Comparison of ENCODE assay signal across 8 cellular contexts in the genomic region with DNA sequence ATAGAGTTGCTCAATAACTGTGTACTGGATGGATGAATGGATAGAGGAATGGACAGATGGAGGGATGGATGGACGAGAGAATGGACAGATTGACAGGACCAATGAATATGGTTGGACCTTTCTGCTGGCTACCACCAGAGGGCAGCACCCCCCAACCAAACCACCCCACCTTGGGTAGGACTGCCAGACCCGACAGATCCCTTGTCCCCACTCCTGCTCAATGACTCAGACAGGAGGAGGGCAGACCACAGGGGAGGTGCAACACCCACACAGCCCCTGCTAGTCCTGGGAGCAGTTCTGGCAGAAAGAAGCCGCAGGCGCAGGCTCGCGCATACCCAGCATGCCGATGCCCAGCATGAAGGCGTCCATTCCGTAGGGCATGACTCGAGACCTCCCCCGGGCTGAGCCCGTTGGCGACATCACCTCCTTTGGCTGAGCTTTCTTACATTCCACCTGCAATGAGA. TPM values are rescaled to one million over a fixed set of nuclear protein-coding genes. Genes with fewer than 3 reads are reported as not detected.
DNase-seq lines count a peak whose midpoint lies in the region; ATAC-seq and TF ChIP-seq lines count a peak whose summit lies in the region.

No MANE protein-coding gene starts in this region.

- peaks cover 26% of the 10 kb centered on the region for H3K27me3 Mint-ChIP-seq in activated T-helper 2 cell treated with anti-CD3 and anti-CD28 coated beads, Interferon-gamma antibody, Interleukin-2, Interleukin-4, amounts not matched to agents 10 μg/mL and 5 μg/mL and 100 μg/mL, durations not matched to agents 14 hours and 24 hours and 36 hours (ENCODE audit: low read depth)

- peaks cover 5% of the 10 kb centered on the region for H3K4me1 ChIP-seq in suprapubic skin

- no peak overlapping the region for H3K27ac ChIP-seq in suprapubic skin

- H3K4me3 Mint-ChIP-seq in activated T-helper 2 cell treated with anti-CD3 and anti-CD28 coated beads, Interferon-gamma antibody, Interleukin-2, Interleukin-4, amounts not matched to agents 10 μg/mL and 5 μg/mL and 100 μg/mL, durations not matched to agents 14 hours and 24 hours and 36 hours (ENCODE audit: low read depth) = no peak overlapping the region

- no peaks in the 10 kb centered on the region for H3K36me3 Mint-ChIP-seq in activated T-helper 2 cell treated with anti-CD3 and anti-CD28 coated beads, Interferon-gamma antibody, Interleukin-2, Interleukin-4, amounts not matched to agents 10 μg/mL and 5 μg/mL and 100 μg/mL, durations not matched to agents 14 hours and 24 hours and 36 hours (ENCODE audit: low read depth)

- H3K36me3 ChIP-seq in suprapubic skin = no peaks in the 10 kb centered on the region

- no peaks in the 10 kb centered on the region for H3K9me3 ChIP-seq in suprapubic skin

- ATAC-seq in omental fat pad (ENCODE audit: low FRiP score) (peak; percentile 92), HG03439 (IDR thresholded peaks at IDR 0.05; ENCODE audit: unreplicated experiment) (no peak)

- 33% methylated on average over 12 of the region's 13 CpGs for WGBS in suprapubic skin

- H3K4me1 Mint-ChIP-seq in activated T-helper 2 cell treated with anti-CD3 and anti-CD28 coated beads, Interferon-gamma antibody, Interleukin-2, Interleukin-4, amounts not matched to agents 10 μg/mL and 5 μg/mL and 100 μg/mL, durations not matched to agents 14 hours and 24 hours and 36 hours (ENCODE audit: low read depth) = peaks cover 3% of the 10 kb centered on the region

- TF ChIP-seq POLR2A in suprapubic skin (IDR thresholded peaks at IDR 0.05) = no peak

- H3K27me3 ChIP-seq in suprapubic skin = peaks cover 10% of the 10 kb centered on the region

- TF ChIP-seq CTCF in foreskin fibroblast (IDR thresholded peaks at IDR 0.05; ENCODE audit: low read depth, low read length) = peak; percentile 77
- TF ChIP-seq CTCF in omental fat pad (IDR thresholded peaks at IDR 0.05) = peak in 2 of 3 donors; percentile 38 to 73
- peak; percentile 45 to 81 for TF ChIP-seq CTCF in suprapubic skin (IDR thresholded peaks at IDR 0.05)

- H3K9me3 Mint-ChIP-seq in activated T-helper 2 cell treated with anti-CD3 and anti-CD28 coated beads, Interferon-gamma antibody, Interleukin-2, Interleukin-4, amounts not matched to agents 10 μg/mL and 5 μg/mL and 100 μg/mL, durations not matched to agents 14 hours and 24 hours and 36 hours = no peaks in the 10 kb centered on the region

- H3K4me3 ChIP-seq in Jurkat, Clone E6-1 (ENCODE audit: low read length) = no peak overlapping the region
- H3K4me3 ChIP-seq in foreskin fibroblast (ENCODE audit: low read depth in 1 of 2, low read length in 2 of 2) (no peak overlapping the region), suprapubic skin (no peak overlapping the region)

- no peak overlapping the region for H3K27ac Mint-ChIP-seq in activated T-helper 2 cell treated with anti-CD3 and anti-CD28 coated beads, Interferon-gamma antibody, Interleukin-2, Interleukin-4, amounts not matched to agents 10 μg/mL and 5 μg/mL and 100 μg/mL, durations not matched to agents 14 hours and 24 hours and 36 hours

- no peak for TF ChIP-seq EP300 in suprapubic skin (IDR thresholded peaks at IDR 0.05)

- intact Hi-C loops in activated T-helper 2 cell treated with anti-CD3 and anti-CD28 coated beads, Interferon-gamma antibody, Interleukin-2, Interleukin-4, amounts not matched to agents 10 μg/mL and 5 μg/mL and 100 μg/mL, durations not matched to agents 14 hours and 24 hours and 36 hours (cut with micrococcal nuclease) = loop anchor here (1.0 kb wide), 1 partner anchor 74 kb away; no protein-coding TSS in a partner anchor

- DNase-seq in DMS53 treated with DMSO at 0.1 percent for 48 hours (lab: John Stamatoyannopoulos, UW; ENCODE audit: unreplicated experiment) = peak; percentile 85
- peak; percentile 44 for DNase-seq in Jurkat, Clone E6-1 (ENCODE audit: low read depth, low spot score)
- DNase-seq in SHP77 (lab: John Stamatoyannopoulos, UW) = peak; percentile 78 to 80
- DNase-seq in activated T-helper 2 cell treated with anti-CD3 and anti-CD28 coated beads, Interferon-gamma antibody, Interleukin-2, Interleukin-4, amounts not matched to agents 10 μg/mL and 5 μg/mL and 100 μg/mL, durations not matched to agents 14 hours and 24 hours and 36 hours (ENCODE audit: low spot score) = peak; percentile 61
- DNase-seq in foreskin fibroblast = peak; percentile 73 to 88
- peak; percentile 36 for DNase-seq in omental fat pad (ENCODE audit: low spot score)
- DNase-seq in suprapubic skin (ENCODE audit: low spot score in 2 of 2) = peak in 1 of 2 donors; percentile 72

RNA-seq across cellular contexts. Expression of a gene that starts 12.4 kb away (rescaled TPM):
- polyA plus RNA-seq in Jurkat, Clone E6-1 (2012; ENCODE audit: insufficient read depth, insufficient read length) = not detected
- 1.4 and 3.5 TPM in 2 replicates for total RNA-seq in activated T-helper 2 cell treated with anti-CD3 and anti-CD28 coated beads, Interferon-gamma antibody, Interleukin-2, Interleukin-4, amounts not matched to agents 10 μg/mL and 5 μg/mL and 100 μg/mL, durations not matched to agents 14 hours and 24 hours and 36 hours
- total RNA-seq in omental fat pad (1 to 10 TPM in 1 of 4 donors, under 1 TPM in 2, not detected in 1; 0.13 to 2.0 (median 0.37) TPM), suprapubic skin (under 1 TPM; 0.40 to 0.86 (median 0.61) TPM)

RNA-seq across cellular contexts. Expression of a gene that starts 29.0 kb away (rescaled TPM):
- not detected for polyA plus RNA-seq in Jurkat, Clone E6-1 (2012; ENCODE audit: insufficient read depth, insufficient read length)
- not detected in 2 replicates for total RNA-seq in activated T-helper 2 cell treated with anti-CD3 and anti-CD28 coated beads, Interferon-gamma antibody, Interleukin-2, Interleukin-4, amounts not matched to agents 10 μg/mL and 5 μg/mL and 100 μg/mL, durations not matched to agents 14 hours and 24 hours and 36 hours
- total RNA-seq in omental fat pad = not detected
- not detected for total RNA-seq in suprapubic skin

RNA-seq across cellular contexts. Expression of a gene that starts 54.5 kb away (rescaled TPM):
- polyA plus RNA-seq in Jurkat, Clone E6-1 (2012; ENCODE audit: insufficient read depth, insufficient read length) = 4.3 TPM
- total RNA-seq in activated T-helper 2 cell treated with anti-CD3 and anti-CD28 coated beads, Interferon-gamma antibody, Interleukin-2, Interleukin-4, amounts not matched to agents 10 μg/mL and 5 μg/mL and 100 μg/mL, durations not matched to agents 14 hours and 24 hours and 36 hours = 2.0 and 2.2 TPM in 2 replicates
- total RNA-seq in omental fat pad (1 to 10 TPM in 3 of 4 donors, not detected in 1; 1.3 to 2.4 (median 1.4) TPM), suprapubic skin (1 to 10 TPM; 1.8 to 4.4 (median 3.6) TPM)
